In the genomic region with DNA sequence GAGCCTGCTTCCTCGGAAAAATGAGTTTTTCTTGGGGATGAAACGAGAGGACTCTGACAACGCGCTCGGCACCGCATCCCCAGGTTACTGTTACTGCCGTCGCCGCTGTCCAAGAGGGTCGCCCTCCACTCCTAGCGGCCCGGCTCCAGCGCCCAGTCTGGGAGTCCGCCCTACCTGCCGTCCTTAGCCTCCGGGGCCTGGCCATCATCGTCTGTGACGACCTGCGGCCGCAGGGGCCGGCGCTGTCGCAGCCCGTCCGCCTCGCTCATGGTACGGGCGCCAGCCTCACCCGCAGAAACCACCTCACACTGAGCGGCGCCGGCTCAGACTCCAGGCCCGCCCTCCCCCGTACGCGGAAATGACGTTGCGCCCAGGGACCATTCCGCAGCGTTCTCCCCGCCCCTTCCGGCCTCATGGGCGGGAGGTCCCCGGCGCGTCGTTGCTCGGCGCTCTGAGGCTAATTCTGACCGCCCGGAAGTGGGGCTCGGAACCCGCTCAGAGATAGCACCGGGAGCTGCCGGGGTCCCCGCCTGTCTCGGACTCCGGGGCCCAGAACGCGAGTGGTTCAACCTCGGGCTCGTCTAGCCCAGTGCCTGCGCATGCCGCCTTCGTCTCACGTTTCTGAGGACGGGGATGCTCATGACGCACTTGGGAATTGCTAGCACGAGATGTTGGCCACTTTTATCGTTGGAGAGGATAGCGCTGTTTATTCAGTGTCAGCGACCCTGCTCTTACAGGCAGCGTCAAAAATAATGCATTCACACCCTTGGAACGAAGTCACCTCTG, we compare ENCODE assay signal across 1 cellular context.
A peak's percentile ranks its signal among the peaks of the same experiment; 100 is the strongest.
TF ChIP-seq lines count a peak whose summit lies in the region.

Gene APMAP, minus strand, starts transcription at position 332 of the 786 bp plus-strand sequence. Its CDS starts 63 bp downstream, at position 269.

TF ChIP-seq in HepG2, 621 proteins besides CTCF, POLR2A, EP300 and RAD21 (continued from another document and continues in another):
- TF ChIP-seq, protein P1, sequence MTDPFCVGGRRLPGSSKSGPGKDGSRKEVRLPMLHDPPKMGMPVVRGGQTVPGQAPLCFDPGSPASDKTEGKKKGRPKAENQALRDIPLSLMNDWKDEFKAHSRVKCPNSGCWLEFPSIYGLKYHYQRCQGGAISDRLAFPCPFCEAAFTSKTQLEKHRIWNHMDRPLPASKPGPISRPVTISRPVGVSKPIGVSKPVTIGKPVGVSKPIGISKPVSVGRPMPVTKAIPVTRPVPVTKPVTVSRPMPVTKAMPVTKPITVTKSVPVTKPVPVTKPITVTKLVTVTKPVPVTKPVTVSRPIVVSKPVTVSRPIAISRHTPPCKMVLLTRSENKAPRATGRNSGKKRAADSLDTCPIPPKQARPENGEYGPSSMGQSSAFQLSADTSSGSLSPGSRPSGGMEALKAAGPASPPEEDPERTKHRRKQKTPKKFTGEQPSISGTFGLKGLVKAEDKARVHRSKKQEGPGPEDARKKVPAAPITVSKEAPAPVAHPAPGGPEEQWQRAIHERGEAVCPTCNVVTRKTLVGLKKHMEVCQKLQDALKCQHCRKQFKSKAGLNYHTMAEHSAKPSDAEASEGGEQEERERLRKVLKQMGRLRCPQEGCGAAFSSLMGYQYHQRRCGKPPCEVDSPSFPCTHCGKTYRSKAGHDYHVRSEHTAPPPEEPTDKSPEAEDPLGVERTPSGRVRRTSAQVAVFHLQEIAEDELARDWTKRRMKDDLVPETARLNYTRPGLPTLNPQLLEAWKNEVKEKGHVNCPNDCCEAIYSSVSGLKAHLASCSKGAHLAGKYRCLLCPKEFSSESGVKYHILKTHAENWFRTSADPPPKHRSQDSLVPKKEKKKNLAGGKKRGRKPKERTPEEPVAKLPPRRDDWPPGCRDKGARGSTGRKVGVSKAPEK (CRISPR knock-in tag; IDR thresholded peaks at IDR 0.05; ENCODE audit: borderline replicate concordance), result peak; percentile 87; the same call in 1 of the 2 replicates
- TF ChIP-seq ZNF225 (CRISPR knock-in tag; IDR thresholded peaks at IDR 0.05) (no peak; the same call in 1 of the 2 replicates), RXRB (CRISPR knock-in tag; IDR thresholded peaks at IDR 0.05; ENCODE audit: borderline replicate concordance) (peak; percentile 80; the same call in 1 of the 2 replicates), JUNB (CRISPR knock-in tag; IDR thresholded peaks at IDR 0.05; ENCODE audit: borderline replicate concordance) (no peak), GATAD1 (CRISPR knock-in tag; IDR thresholded peaks at IDR 0.05) (peak; percentile 94), ZNF326 (CRISPR knock-in tag; IDR thresholded peaks at IDR 0.05; ENCODE audit: borderline replicate concordance) (no peak), ZNF557 (CRISPR knock-in tag; IDR thresholded peaks at IDR 0.05) (peak; percentile 82; the same call in 1 of the 2 replicates), ZNF773 (CRISPR knock-in tag; IDR thresholded peaks at IDR 0.05; ENCODE audit: borderline replicate concordance) (no peak; the same call in none of the 2 replicates), ETV5 (CRISPR knock-in tag; IDR thresholded peaks at IDR 0.05; ENCODE audit: borderline replicate concordance) (peak; percentile 96), ZNF7 (CRISPR knock-in tag; IDR thresholded peaks at IDR 0.05) (peak; percentile 8; the same call in 1 of the 2 replicates), ARNT2 (CRISPR knock-in tag; IDR thresholded peaks at IDR 0.05; ENCODE audit: low read depth) (peak; percentile 87), ZNF644 (CRISPR knock-in tag; IDR thresholded peaks at IDR 0.05; ENCODE audit: low read depth) (no peak; the same call in 1 of the 2 replicates), KMT2B (CRISPR knock-in tag; IDR thresholded peaks at IDR 0.05) (peak; percentile 99), ZNF780A (CRISPR knock-in tag; IDR thresholded peaks at IDR 0.05) (no peak), THAP8 (CRISPR knock-in tag; IDR thresholded peaks at IDR 0.05; ENCODE audit: borderline replicate concordance) (no peak; the same call in none of the 2 replicates), MLLT10 (CRISPR knock-in tag; IDR thresholded peaks at IDR 0.05) (no peak), TCF7 (IDR thresholded peaks at IDR 0.05; ENCODE audit: low read depth) (no peak), ZNF251 (CRISPR knock-in tag; IDR thresholded peaks at IDR 0.05) (peak; percentile 62; the same call in 1 of the 2 replicates), ZNF264 (CRISPR knock-in tag; IDR thresholded peaks at IDR 0.05) (peak; percentile 92), KAT8 (CRISPR knock-in tag; IDR thresholded peaks at IDR 0.05) (peak; percentile 99), ATF1 (CRISPR knock-in tag; IDR thresholded peaks at IDR 0.05) (peak; percentile 96), HOXA9 (CRISPR knock-in tag; IDR thresholded peaks at IDR 0.05; ENCODE audit: borderline replicate concordance) (peak; percentile 24; the same call in 1 of the 2 replicates), ESRRA (CRISPR knock-in tag; IDR thresholded peaks at IDR 0.05; ENCODE audit: low read depth) (peak; percentile 49; the same call in 1 of the 2 replicates), TP53 (CRISPR knock-in tag; conservative IDR thresholded peaks at IDR 0.05) (peak; percentile 78; the same call in 1 of the 2 replicates), ZHX1 (CRISPR knock-in tag; IDR thresholded peaks at IDR 0.05; ENCODE audit: low read depth) (peak; percentile 81), HMGXB3 (CRISPR knock-in tag; IDR thresholded peaks at IDR 0.05; ENCODE audit: borderline replicate concordance) (peak; percentile 90; the same call in 1 of the 2 replicates)
- TF ChIP-seq, protein P2, sequence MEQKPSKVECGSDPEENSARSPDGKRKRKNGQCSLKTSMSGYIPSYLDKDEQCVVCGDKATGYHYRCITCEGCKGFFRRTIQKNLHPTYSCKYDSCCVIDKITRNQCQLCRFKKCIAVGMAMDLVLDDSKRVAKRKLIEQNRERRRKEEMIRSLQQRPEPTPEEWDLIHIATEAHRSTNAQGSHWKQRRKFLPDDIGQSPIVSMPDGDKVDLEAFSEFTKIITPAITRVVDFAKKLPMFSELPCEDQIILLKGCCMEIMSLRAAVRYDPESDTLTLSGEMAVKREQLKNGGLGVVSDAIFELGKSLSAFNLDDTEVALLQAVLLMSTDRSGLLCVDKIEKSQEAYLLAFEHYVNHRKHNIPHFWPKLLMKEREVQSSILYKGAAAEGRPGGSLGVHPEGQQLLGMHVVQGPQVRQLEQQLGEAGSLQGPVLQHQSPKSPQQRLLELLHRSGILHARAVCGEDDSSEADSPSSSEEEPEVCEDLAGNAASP (CRISPR knock-in tag; IDR thresholded peaks at IDR 0.05; ENCODE audit: borderline replicate concordance), result peak; percentile 72
- TF ChIP-seq, protein P3, sequence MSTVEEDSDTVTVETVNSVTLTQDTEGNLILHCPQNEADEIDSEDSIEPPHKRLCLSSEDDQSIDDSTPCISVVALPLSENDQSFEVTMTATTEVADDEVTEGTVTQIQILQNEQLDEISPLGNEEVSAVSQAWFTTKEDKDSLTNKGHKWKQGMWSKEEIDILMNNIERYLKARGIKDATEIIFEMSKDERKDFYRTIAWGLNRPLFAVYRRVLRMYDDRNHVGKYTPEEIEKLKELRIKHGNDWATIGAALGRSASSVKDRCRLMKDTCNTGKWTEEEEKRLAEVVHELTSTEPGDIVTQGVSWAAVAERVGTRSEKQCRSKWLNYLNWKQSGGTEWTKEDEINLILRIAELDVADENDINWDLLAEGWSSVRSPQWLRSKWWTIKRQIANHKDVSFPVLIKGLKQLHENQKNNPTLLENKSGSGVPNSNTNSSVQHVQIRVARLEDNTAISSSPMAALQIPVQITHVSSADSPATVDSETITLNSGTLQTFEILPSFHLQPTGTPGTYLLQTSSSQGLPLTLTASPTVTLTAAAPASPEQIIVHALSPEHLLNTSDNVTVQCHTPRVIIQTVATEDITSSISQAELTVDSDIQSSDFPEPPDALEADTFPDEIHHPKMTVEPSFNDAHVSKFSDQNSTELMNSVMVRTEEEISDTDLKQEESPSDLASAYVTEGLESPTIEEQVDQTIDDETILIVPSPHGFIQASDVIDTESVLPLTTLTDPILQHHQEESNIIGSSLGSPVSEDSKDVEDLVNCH (CRISPR knock-in tag; IDR thresholded peaks at IDR 0.05), result 0 out of 2 replicates have a peak, but pooled peaks have one; percentile 16
- TF ChIP-seq, protein P4, sequence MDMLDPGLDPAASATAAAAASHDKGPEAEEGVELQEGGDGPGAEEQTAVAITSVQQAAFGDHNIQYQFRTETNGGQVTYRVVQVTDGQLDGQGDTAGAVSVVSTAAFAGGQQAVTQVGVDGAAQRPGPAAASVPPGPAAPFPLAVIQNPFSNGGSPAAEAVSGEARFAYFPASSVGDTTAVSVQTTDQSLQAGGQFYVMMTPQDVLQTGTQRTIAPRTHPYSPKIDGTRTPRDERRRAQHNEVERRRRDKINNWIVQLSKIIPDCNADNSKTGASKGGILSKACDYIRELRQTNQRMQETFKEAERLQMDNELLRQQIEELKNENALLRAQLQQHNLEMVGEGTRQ (IDR thresholded peaks at IDR 0.05; ENCODE audit: low read depth, low read length), result no peak
- TF ChIP-seq, protein P4 (CRISPR knock-in tag; IDR thresholded peaks at IDR 0.05; ENCODE audit: borderline replicate concordance), result no peak; the same call in 1 of the 2 replicates
- TF ChIP-seq, protein P5, sequence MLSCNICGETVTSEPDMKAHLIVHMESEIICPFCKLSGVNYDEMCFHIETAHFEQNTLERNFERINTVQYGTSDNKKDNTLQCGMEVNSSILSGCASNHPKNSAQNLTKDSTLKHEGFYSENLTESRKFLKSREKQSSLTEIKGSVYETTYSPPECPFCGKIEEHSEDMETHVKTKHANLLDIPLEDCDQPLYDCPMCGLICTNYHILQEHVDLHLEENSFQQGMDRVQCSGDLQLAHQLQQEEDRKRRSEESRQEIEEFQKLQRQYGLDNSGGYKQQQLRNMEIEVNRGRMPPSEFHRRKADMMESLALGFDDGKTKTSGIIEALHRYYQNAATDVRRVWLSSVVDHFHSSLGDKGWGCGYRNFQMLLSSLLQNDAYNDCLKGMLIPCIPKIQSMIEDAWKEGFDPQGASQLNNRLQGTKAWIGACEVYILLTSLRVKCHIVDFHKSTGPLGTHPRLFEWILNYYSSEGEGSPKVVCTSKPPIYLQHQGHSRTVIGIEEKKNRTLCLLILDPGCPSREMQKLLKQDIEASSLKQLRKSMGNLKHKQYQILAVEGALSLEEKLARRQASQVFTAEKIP (CRISPR knock-in tag; IDR thresholded peaks at IDR 0.05; ENCODE audit: borderline replicate concordance), result no peak
